ENCODE assay signal across 8 cellular contexts in genomic region chrX:154485150-154486051, GRCh38. TPM values are rescaled to one million over a fixed set of nuclear protein-coding genes. Genes with fewer than 3 reads are reported as not detected.
DNase-seq lines count a peak whose midpoint lies in the region; ATAC-seq and TF ChIP-seq lines count a peak whose summit lies in the region.

No MANE protein-coding gene starts in this region.

- no peaks in the 10 kb centered on the region for H3K27me3 ChIP-seq in OCI-LY3 (ENCODE audit: low read depth, low read length)
- no peaks in the 10 kb centered on the region for H3K27me3 ChIP-seq in esophagus squamous epithelium
- H3K27me3 ChIP-seq in prostate gland (replicated peaks; ENCODE audit: insufficient read depth): no peaks in the 10 kb centered on the region

- CTCF ChIA-PET in HEK293T (lab: Yijun Ruan, JAX): no interaction called here

- no peak overlapping the region for H2AFZ ChIP-seq in OCI-LY3 (ENCODE audit: low read depth, low read length)

- no peaks in the 10 kb centered on the region for H3K9me3 ChIP-seq in OCI-LY3 (ENCODE audit: insufficient read depth, low read length)
- H3K9me3 ChIP-seq in esophagus squamous epithelium: no peaks in the 10 kb centered on the region
- no peaks in the 10 kb centered on the region for H3K9me3 ChIP-seq in prostate gland

- H3K4me3 ChIP-seq in GM08714 (ENCODE audit: low read length): peak overlapping the region; percentile 72; the same call in 1 of the 2 replicates
- H3K4me3 ChIP-seq in OCI-LY3 (ENCODE audit: low read length): peak overlapping the region; percentile 98
- peak overlapping the region; percentile 59 to 85 (median 72) for H3K4me3 ChIP-seq in esophagus squamous epithelium
- H3K4me3 ChIP-seq in prostate gland: peak overlapping the region; percentile 54 to 57

- peaks cover 28% of the 10 kb centered on the region for H3K4me1 ChIP-seq in OCI-LY3 (ENCODE audit: low read length)
- H3K4me1 ChIP-seq in esophagus squamous epithelium: peaks cover 11 to 54% (median 14%) of the 10 kb centered on the region in 3 donors
- H3K4me1 ChIP-seq in prostate gland (replicated peaks): no peaks in the 10 kb centered on the region

- ATAC-seq in HG03520 (IDR thresholded peaks at IDR 0.05; ENCODE audit: unreplicated experiment): no peak

- DNase-seq in esophagus squamous epithelium (lab: John Stamatoyannopoulos, UW) (no peak), prostate gland (ENCODE audit: low spot score) (no peak), HuH-7.5 (ENCODE audit: low spot score) (no peak), HEK293T (ENCODE audit: extremely low spot score) (no peak)
- DNase-seq in stimulated activated CD4-positive, alpha-beta T cell treated with anti-CD3 and anti-CD28 coated beads, Interleukin-4, amount 100 ng/mL, for 1 hour: no peak

- peak overlapping the region; percentile 95 for H3K9ac ChIP-seq in OCI-LY3 (ENCODE audit: low read length)

- intact Hi-C loops in esophagus squamous epithelium (cut with DNase I) (no loop called here), prostate gland (cut with DNase I) (loop anchor here (5.0 kb wide), 1 partner anchor 48 kb away; the partner anchor contains the start of gene GDI1)

- H3K36me3 ChIP-seq in OCI-LY3 (replicated peaks; ENCODE audit: low read depth, low read length) (peaks cover 19% of the 10 kb centered on the region), esophagus squamous epithelium (peaks cover 0 to 27% (median 0%) of the 10 kb centered on the region in 3 donors), prostate gland (no peaks in the 10 kb centered on the region)

- H3K27ac ChIP-seq in OCI-LY3 (ENCODE audit: low read length): peak overlapping the region; percentile 62
- peak overlapping the region; percentile 84 to 92 (median 92) for H3K27ac ChIP-seq in esophagus squamous epithelium
- H3K27ac ChIP-seq in prostate gland: peak overlapping the region; percentile 75 to 85

- 78% methylated on average over 15 of the region's 35 CpGs; no CpG with 5 or more reads in 1 of the 2 donors for WGBS in esophagus squamous epithelium, 2 donors
- 34% methylated on average over 27 of the region's 35 CpGs for WGBS in prostate gland

- POLR2A ChIA-PET in HEK293T (lab: Yijun Ruan, JAX): interaction anchor here (1.0 kb wide), 2 partner anchors 42 to 43 kb away, joined by 3 to 7 read pairs; no protein-coding TSS in a partner anchor

- H4K20me1 ChIP-seq in OCI-LY3 (ENCODE audit: insufficient read depth, low read length): no peaks in the 10 kb centered on the region

- H3K4me2 ChIP-seq in OCI-LY3 (ENCODE audit: low read length): peak overlapping the region; percentile 94

- H3K79me2 ChIP-seq in OCI-LY3 (ENCODE audit: low read length): peaks cover 24% of the 10 kb centered on the region

- no peak for TF ChIP-seq CTCF in OCI-LY3 (IDR thresholded peaks at IDR 0.05; ENCODE audit: low read depth, low read length)
- no peak for TF ChIP-seq CTCF in esophagus squamous epithelium (IDR thresholded peaks at IDR 0.05)
- TF ChIP-seq CTCF in prostate gland (IDR thresholded peaks at IDR 0.05): no peak

- TF ChIP-seq POLR2A in esophagus squamous epithelium (IDR thresholded peaks at IDR 0.05): no peak
- no peak for TF ChIP-seq POLR2A in prostate gland (IDR thresholded peaks at IDR 0.05)

TF ChIP-seq in HEK293T, 16 proteins besides CTCF, POLR2A, EP300 and RAD21:
- TF ChIP-seq, protein P1, sequence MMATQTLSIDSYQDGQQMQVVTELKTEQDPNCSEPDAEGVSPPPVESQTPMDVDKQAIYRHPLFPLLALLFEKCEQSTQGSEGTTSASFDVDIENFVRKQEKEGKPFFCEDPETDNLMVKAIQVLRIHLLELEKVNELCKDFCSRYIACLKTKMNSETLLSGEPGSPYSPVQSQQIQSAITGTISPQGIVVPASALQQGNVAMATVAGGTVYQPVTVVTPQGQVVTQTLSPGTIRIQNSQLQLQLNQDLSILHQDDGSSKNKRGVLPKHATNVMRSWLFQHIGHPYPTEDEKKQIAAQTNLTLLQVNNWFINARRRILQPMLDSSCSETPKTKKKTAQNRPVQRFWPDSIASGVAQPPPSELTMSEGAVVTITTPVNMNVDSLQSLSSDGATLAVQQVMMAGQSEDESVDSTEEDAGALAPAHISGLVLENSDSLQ (IDR thresholded peaks at IDR 0.05): no peak

RNA-seq across cellular contexts. Expression of gene UBL4A, which starts 1.0 kb away (rescaled TPM):
- 10 to 100 TPM; 32.9 to 41.1 (median 38.2) TPM for total RNA-seq in esophagus squamous epithelium
- total RNA-seq in prostate gland: 10 to 100 TPM; 31.9 to 53.7 TPM

RNA-seq across cellular contexts. Expression of gene SLC10A3, which starts 5.0 kb away (rescaled TPM):
- total RNA-seq in esophagus squamous epithelium (10 to 100 TPM; 26.1 to 38.5 (median 29.5) TPM), prostate gland (10 to 100 TPM; 28.0 to 45.6 TPM)

RNA-seq across cellular contexts. Expression of gene LAGE3, which starts 6.3 kb away (rescaled TPM):
- total RNA-seq in esophagus squamous epithelium (10 to 100 TPM; 18.2 to 44.3 (median 21.9) TPM), prostate gland (10 to 100 TPM; 39.1 to 44.2 TPM)

RNA-seq across cellular contexts. Expression of gene PLXNA3, which starts 27.3 kb away (rescaled TPM):
- total RNA-seq in esophagus squamous epithelium (1 to 10 TPM; 4.4 to 5.9 (median 5.4) TPM), prostate gland (10 to 100 TPM; 15.7 to 21.0 TPM)

RNA-seq across cellular contexts. Expression of gene FAM3A, which starts 30.6 kb away (rescaled TPM):
- total RNA-seq in esophagus squamous epithelium: 10 to 100 TPM; 30.5 to 50.8 (median 40.9) TPM
- 10 to 100 TPM; 52.0 to 72.7 TPM for total RNA-seq in prostate gland
